In the genomic region with DNA sequence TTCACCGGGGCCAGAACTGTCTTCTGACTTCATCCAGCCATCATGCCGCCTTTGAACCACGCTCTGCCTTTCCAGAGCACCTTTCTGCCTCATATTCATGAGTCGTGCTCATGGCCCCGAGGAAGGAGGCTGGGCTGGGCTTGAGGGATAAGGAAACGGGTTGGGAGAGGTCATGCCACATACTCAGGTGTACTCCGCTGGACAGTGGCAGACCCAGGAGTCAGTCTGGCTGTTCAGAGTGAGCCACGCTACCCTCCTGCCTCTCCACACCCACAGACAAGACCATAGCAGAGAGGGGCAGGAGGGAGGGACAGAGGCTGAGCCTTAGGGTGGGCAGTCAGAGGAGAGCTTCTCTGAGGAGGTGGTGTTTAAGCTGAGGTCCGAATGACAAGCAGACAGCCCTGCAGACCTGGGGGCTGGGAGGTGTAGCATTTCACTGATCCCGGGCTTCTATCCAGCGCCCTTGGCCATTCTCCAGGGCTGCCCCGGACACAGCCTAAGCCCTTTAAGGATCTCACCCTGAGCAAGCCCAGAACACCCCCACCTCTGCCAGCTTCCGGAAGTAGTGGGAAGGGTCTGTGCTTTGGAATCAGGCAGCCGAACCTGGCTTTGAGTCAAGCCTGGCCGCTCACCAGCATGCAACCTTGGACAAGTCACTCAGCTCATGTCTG, we compare ENCODE assay signal across 14 cellular contexts.
DNase-seq lines count a peak whose midpoint lies in the region; ATAC-seq and TF ChIP-seq lines count a peak whose summit lies in the region.
"Had no signal": no experiment of that assay in that cellular context is flagged by ENCODE, and none has a peak within 500 bp of the region (broad histone marks: within the 10 kb centered on the region; RNA-seq: fewer than 3 reads in every experiment).

No MANE protein-coding gene starts in this region.

- no peaks in the 10 kb centered on the region for H3K27me3 ChIP-seq in BE2C
- H3K27me3 ChIP-seq in lung (ENCODE audit: control insufficient read depth, insufficient read depth), result no peaks in the 10 kb centered on the region

- no peaks in the 10 kb centered on the region for H3K4me1 ChIP-seq in BE2C
- no peaks in the 10 kb centered on the region for H3K4me1 ChIP-seq in lung (ENCODE audit: control insufficient read depth in 2 of 2, insufficient read depth in 2 of 2, low read length in 2 of 2)
- H3K4me1 ChIP-seq: SJSA1 had no signal

- no peaks in the 10 kb centered on the region for H3K36me3 ChIP-seq in BE2C
- no peaks in the 10 kb centered on the region for H3K36me3 ChIP-seq in lung (ENCODE audit: control insufficient read depth in 2 of 2, insufficient read depth in 2 of 2, low read length in 2 of 2)
- H3K36me3 ChIP-seq: SJSA1 had no signal

- in situ Hi-C loops in KBM-7 (cut with MboI; ENCODE audit: low pct_unique_long_range_greater_than_20kb, low sequenced_read_pairs), result no loop called here

- H3K4me3 Mint-ChIP-seq in brain, result no peak overlapping the region
- H3K4me3 Mint-ChIP-seq: activated B cell treated with CpG ODN at 0.5 μM for 24 hours; activated T-cell treated with anti-CD3 and anti-CD28 coated beads, Interleukin-2, amount 50 U/mL, for 72 hours; immature natural killer cell; naive thymus-derived CD4-positive, alpha-beta T cell had no signal

- ATAC-seq in lung (ENCODE audit: insufficient read depth, low FRiP score) (no peak), HG03097 (IDR thresholded peaks at IDR 0.05; ENCODE audit: low FRiP score, unreplicated experiment) (no peak), GM18868 (IDR thresholded peaks at IDR 0.05; ENCODE audit: unreplicated experiment) (no peak)
- ATAC-seq: activated T-cell treated with anti-CD3 and anti-CD28 coated beads, Interleukin-2, amount 50 U/mL, for 72 hours; naive thymus-derived CD4-positive, alpha-beta T cell had no signal

- peak overlapping the region in 4 of 5 experiments; percentile 19 to 58 (median 38) for H3K27ac Mint-ChIP-seq in brain
- H3K27ac Mint-ChIP-seq: activated B cell treated with CpG ODN at 0.5 μM for 24 hours; activated T-cell treated with anti-CD3 and anti-CD28 coated beads, Interleukin-2, amount 50 U/mL, for 72 hours; immature natural killer cell; naive thymus-derived CD4-positive, alpha-beta T cell had no signal

- 50 to 71% methylated on average over 15 of the region's 15 CpGs for WGBS in lung, 2 donors

- peaks cover 7% of the 10 kb centered on the region for H3K27me3 Mint-ChIP-seq in brain

- H3K4me3 ChIP-seq in BE2C (ENCODE audit: low read depth, low read length), result no peak overlapping the region
- H3K4me3 ChIP-seq in lung, result no peak overlapping the region
- H3K4me3 ChIP-seq: SJSA1, smooth muscle cell had no signal

- H3K9me3 ChIP-seq in BE2C (no peaks in the 10 kb centered on the region), lung (ENCODE audit: control insufficient read depth in 2 of 2, insufficient read depth in 1 of 2, low read length in 1 of 2) (peaks cover 0 to 6% of the 10 kb centered on the region in 2 donors)

- peaks cover 72% of the 10 kb centered on the region for H3K36me3 Mint-ChIP-seq in brain
- H3K36me3 Mint-ChIP-seq: immature natural killer cell; naive thymus-derived CD4-positive, alpha-beta T cell had no signal

- H3K27ac ChIP-seq in lung (ENCODE audit: low read depth in 1 of 2, low read length in 1 of 2), result no peak overlapping the region
- H3K27ac ChIP-seq: SJSA1 had no signal

- TF ChIP-seq CTCF in BE2C (IDR thresholded peaks at IDR 0.05; ENCODE audit: low read depth, low read length) (no peak), brain (conservative IDR thresholded peaks at IDR 0.05) (no peak), lung (IDR thresholded peaks at IDR 0.05; ENCODE audit: control extremely low read depth, extremely low read depth) (no peak)

- H3K9me3 Mint-ChIP-seq in brain, result peaks cover 0 to 4% (median 0%) of the 10 kb centered on the region in 5 experiments
- H3K9me3 Mint-ChIP-seq: activated B cell treated with CpG ODN at 0.5 μM for 24 hours, immature natural killer cell had no signal

- DNase-seq in BE2C, result peak; percentile 50
- peak; percentile 78 for DNase-seq in NCI-H1105 treated with DMSO at 0.1 percent for 48 hours (lab: John Stamatoyannopoulos, UW)
- peak; percentile 31 for DNase-seq in lung (ENCODE audit: low spot score)
- DNase-seq in stimulated activated CD4-positive, alpha-beta T cell treated with anti-CD3 and anti-CD28 coated beads, Interleukin-4, amount 100 ng/mL, for 4 hours, result no peak
- DNase-seq in KBM-7, result no peak
- DNase-seq: activated B cell treated with CpG ODN at 0.5 μM for 24 hours; activated T-cell treated with anti-CD3 and anti-CD28 coated beads, Interleukin-2, amount 50 U/mL, for 72 hours; immature natural killer cell; naive thymus-derived CD4-positive, alpha-beta T cell had no signal

- peaks cover 21% of the 10 kb centered on the region for H3K4me1 Mint-ChIP-seq in brain

Comparison
In these comparisons a context has a peak if more than half of its experiments do, and no peak if none do; other contexts are left out.
1. DNase-seq: peak in BE2C (single experiment), NCI-H1105 treated with DMSO at 0.1 percent for 48 hours (single experiment) and lung (single experiment); none in stimulated activated CD4-positive, alpha-beta T cell treated with anti-CD3 and anti-CD28 coated beads, Interleukin-4, amount 100 ng/mL, for 4 hours (0 of 2) and KBM-7 (single experiment).